In the genomic region with DNA sequence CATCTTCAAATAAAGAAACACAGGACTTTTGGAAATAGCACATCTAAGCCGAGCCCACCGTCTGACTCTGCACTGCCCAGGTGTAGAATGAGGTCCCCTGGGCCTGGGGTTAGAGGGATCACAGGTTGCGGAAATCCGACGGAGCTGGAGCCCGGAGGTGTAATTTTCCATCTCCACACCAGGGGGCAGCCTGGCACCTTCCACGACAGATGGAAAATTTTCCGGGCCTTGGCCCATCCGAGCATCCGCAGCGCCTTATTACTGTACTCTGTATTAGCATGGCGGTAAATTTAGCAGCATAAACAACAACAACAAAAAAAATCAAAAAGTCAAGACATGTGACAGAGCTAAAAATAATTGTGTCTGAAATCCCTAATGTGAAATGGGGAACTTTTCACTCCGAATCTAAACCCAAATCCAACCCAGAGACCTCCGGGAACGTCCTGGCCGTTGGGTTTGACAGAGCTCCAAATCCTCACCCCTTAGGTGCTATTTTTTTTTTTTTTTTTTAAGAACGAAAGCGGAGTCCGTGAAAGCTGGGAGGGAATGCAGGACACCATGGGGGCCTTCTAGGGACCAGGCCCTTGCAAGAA, we compare ENCODE assay signal across 8 cellular contexts.
DNase-seq lines count a peak whose midpoint lies in the region; ATAC-seq and TF ChIP-seq lines count a peak whose summit lies in the region.

No MANE protein-coding gene starts in this region.

- peaks cover 5% of the 10 kb centered on the region; the same call in 1 of the 2 replicates for H3K27me3 ChIP-seq in BJ (ENCODE audit: control insufficient read depth, insufficient read depth, low read length)

- CTCF ChIA-PET in BJ (lab: Yijun Ruan, JAX), result interaction anchor here (0.6 to 9.3 kb wide), 24 partner anchors 8 to 1670 kb away, joined by 3 to 77 read pairs (median 4); partner anchors contain the start of genes PEBP1, RFC5 and VSIG10

- H3K4me3 ChIP-seq in BJ (ENCODE audit: low read depth, low read length) (no peak overlapping the region), astrocyte of the spinal cord (ENCODE audit: low read depth, low read length) (no peak overlapping the region)

- in situ Hi-C loops in astrocyte of the spinal cord (cut with HindIII; ENCODE audit: low sequenced_read_pairs), result no loop called here

- DNase-seq in BJ (ENCODE audit: low read depth) (no peak), NCI-H1105 treated with DMSO at 0.1 percent for 48 hours (lab: John Stamatoyannopoulos, UW) (peak; percentile 75), T1000 (lab: John Stamatoyannopoulos, UW) (peak; percentile 37), astrocyte of the spinal cord (ENCODE audit: low read depth, low spot score) (peak; percentile 54), iPS-NIHi11 (ENCODE audit: low spot score) (peak; percentile 84)
- DNase-seq in stimulated activated CD4-positive, alpha-beta T cell treated with anti-CD3 and anti-CD28 coated beads, Interleukin-12 subunit alpha, Interleukin-12 subunit beta, amount 100 ng/mL, for 4 hours, result peak; percentile 67

- ATAC-seq in GM19395 (IDR thresholded peaks at IDR 0.05; ENCODE audit: unreplicated experiment) (peak; percentile 69), GM19023 (IDR thresholded peaks at IDR 0.05; ENCODE audit: unreplicated experiment) (no peak)

- POLR2A ChIA-PET in BJ (lab: Charles Lee), result no interaction called here

- TF ChIP-seq CTCF in BJ (IDR thresholded peaks at IDR 0.05; ENCODE audit: insufficient read depth, low read depth, low read length) (peak; percentile 89), astrocyte of the spinal cord (IDR thresholded peaks at IDR 0.05; ENCODE audit: low read depth, low read length) (peak; percentile 82)

- no peaks in the 10 kb centered on the region for H3K36me3 ChIP-seq in BJ (ENCODE audit: control insufficient read depth, insufficient read depth, low read length)
